ENCODE assay signal across 19 cellular contexts in the genomic region with DNA sequence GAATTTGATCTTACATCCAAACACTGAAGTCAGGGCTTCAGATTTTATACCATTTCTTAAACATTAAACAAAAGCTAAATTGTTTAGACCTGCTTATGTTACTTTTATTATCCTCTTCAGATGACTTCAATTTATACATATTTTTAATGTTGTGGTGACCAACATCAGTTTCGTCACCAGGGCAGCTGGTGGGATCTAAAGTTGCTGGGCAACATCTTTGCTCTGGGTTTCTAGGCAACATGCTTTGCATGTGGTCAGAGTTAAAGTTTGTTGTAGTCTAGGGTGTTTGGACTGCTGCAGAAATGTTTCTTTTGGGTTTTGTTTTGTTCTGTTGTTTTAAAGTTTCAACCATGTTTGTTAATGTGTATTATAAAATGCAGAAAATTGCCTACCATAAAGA. TPM values are rescaled to one million over a fixed set of nuclear protein-coding genes. Genes with fewer than 3 reads are reported as not detected.
DNase-seq lines count a peak whose midpoint lies in the region; TF ChIP-seq lines count a peak whose summit lies in the region.
"Had no signal": no experiment of that assay in that cellular context is flagged by ENCODE, and none has a peak within 500 bp of the region (broad histone marks: within the 10 kb centered on the region; RNA-seq: fewer than 3 reads in every experiment).

No MANE protein-coding gene starts in this region.

- H3K27me3 Mint-ChIP-seq in endothelial cell (ENCODE audit: unreplicated experiment), result no peaks in the 10 kb centered on the region
- H3K27me3 Mint-ChIP-seq: CD8-positive, alpha-beta memory T cell had no signal

- intact Hi-C loops in tibial artery (cut with DNase I; ENCODE audit: low total_unique reads), result no loop called here

- H3K36me3 Mint-ChIP-seq in endothelial cell (ENCODE audit: low read depth, unreplicated experiment), result no peaks in the 10 kb centered on the region
- H3K36me3 Mint-ChIP-seq: CD8-positive, alpha-beta memory T cell had no signal

- H3K9me3 Mint-ChIP-seq in endothelial cell (ENCODE audit: unreplicated experiment), result no peaks in the 10 kb centered on the region

- H3K4me1 ChIP-seq in tibial artery, result no peaks in the 10 kb centered on the region

- DNase-seq in NCI-H748 (lab: John Stamatoyannopoulos, UW; ENCODE audit: unreplicated experiment) (peak; percentile 6), NCI-H748 treated with DMSO at 0.1 percent for 48 hours (lab: John Stamatoyannopoulos, UW) (no peak), astrocyte of the cerebellum (ENCODE audit: low read depth) (peak; percentile 2), fibroblast of the conjunctiva (ENCODE audit: low read depth) (peak; percentile 16), tibial artery (no peak), endothelial cell (ENCODE audit: low spot score) (no peak), RPMI8226 (no peak)
- DNase-seq in stimulated activated CD4-positive, alpha-beta T cell treated with anti-CD3 and anti-CD28 coated beads, Interleukin-4, amount 100 ng/mL, for 1 hour, result no peak
- DNase-seq: CD8-positive, alpha-beta memory T cell; IMR-90; NCI-H1105 treated with DMSO at 0.1 percent for 48 hours; NCI-H2081; NCI-H2171; NCI-H446; NCI-H69; NK-92 treated with Interleukin-12 subunit alpha and Interleukin-12 subunit beta, amount 100 ng/mL, for 24 hours had no signal

- in situ Hi-C loops in astrocyte of the cerebellum (cut with HindIII; ENCODE audit: low sequenced_read_pairs), result no loop called here

- no peaks in the 10 kb centered on the region for H3K27me3 ChIP-seq in tibial artery

- H3K4me3 ChIP-seq in astrocyte of the cerebellum (ENCODE audit: low read depth, low read length), result no peak overlapping the region
- H3K4me3 ChIP-seq in tibial artery, result no peak overlapping the region

- H3K4me1 Mint-ChIP-seq in endothelial cell (ENCODE audit: unreplicated experiment), result no peaks in the 10 kb centered on the region
- H3K4me1 Mint-ChIP-seq: CD8-positive, alpha-beta memory T cell had no signal

- no peaks in the 10 kb centered on the region for H3K36me3 ChIP-seq in tibial artery

- H3K27ac ChIP-seq in tibial artery, result no peak overlapping the region
- H3K27ac ChIP-seq: 22Rv1, C4-2B, KMS-11 had no signal

- no peak overlapping the region for H3K27ac Mint-ChIP-seq in endothelial cell (ENCODE audit: unreplicated experiment)
- H3K27ac Mint-ChIP-seq: CD8-positive, alpha-beta memory T cell had no signal

- no peak overlapping the region for H3K4me3 Mint-ChIP-seq in endothelial cell (ENCODE audit: unreplicated experiment)
- H3K4me3 Mint-ChIP-seq: CD8-positive, alpha-beta memory T cell had no signal

- TF ChIP-seq CTCF in astrocyte of the cerebellum (IDR thresholded peaks at IDR 0.05; ENCODE audit: low read depth, low read length, missing control alignments), result no peak
- no peak for TF ChIP-seq CTCF in tibial artery (IDR thresholded peaks at IDR 0.05)
- TF ChIP-seq CTCF in endothelial cell (IDR thresholded peaks at IDR 0.05; ENCODE audit: unreplicated experiment), result no peak

- H3K9me3 ChIP-seq in tibial artery, result no peaks in the 10 kb centered on the region

RNA-seq across cellular contexts. Expression of a gene that starts 34.7 kb away (rescaled TPM):
- total RNA-seq in endothelial cell (ENCODE audit: unreplicated experiment), result 0.36 TPM
- total RNA-seq: CD8-positive, alpha-beta memory T cell had no signal

Comparison
In these comparisons a context has a peak if more than half of its experiments do, and no peak if none do; other contexts are left out.
1. DNase-seq: peak in NCI-H748 (single experiment), astrocyte of the cerebellum (single experiment) and fibroblast of the conjunctiva (single experiment); none in NCI-H748 treated with DMSO at 0.1 percent for 48 hours (single experiment), tibial artery (0 of 2), stimulated activated CD4-positive, alpha-beta T cell treated with anti-CD3 and anti-CD28 coated beads, Interleukin-4, amount 100 ng/mL, for 1 hour (single experiment), endothelial cell (single experiment) and RPMI8226 (single experiment).